1 cellular context compared by ENCODE assay signal in genomic region chr3:56737001-56737400, GRCh38.
TF ChIP-seq lines count a peak whose summit lies in the region.

No MANE protein-coding gene starts in this region.

TF ChIP-seq in K562, 482 proteins besides CTCF, POLR2A, EP300 and RAD21 (continued from another document):
- peak; percentile 66 for TF ChIP-seq PKNOX1 (IDR thresholded peaks at IDR 0.05)
- 0 out of 2 replicates have a peak, but pooled peaks have one; percentile 31 for TF ChIP-seq NFIC (IDR thresholded peaks at IDR 0.05)
